Comparison of ENCODE assay signal across 1 cellular context in the genomic region with DNA sequence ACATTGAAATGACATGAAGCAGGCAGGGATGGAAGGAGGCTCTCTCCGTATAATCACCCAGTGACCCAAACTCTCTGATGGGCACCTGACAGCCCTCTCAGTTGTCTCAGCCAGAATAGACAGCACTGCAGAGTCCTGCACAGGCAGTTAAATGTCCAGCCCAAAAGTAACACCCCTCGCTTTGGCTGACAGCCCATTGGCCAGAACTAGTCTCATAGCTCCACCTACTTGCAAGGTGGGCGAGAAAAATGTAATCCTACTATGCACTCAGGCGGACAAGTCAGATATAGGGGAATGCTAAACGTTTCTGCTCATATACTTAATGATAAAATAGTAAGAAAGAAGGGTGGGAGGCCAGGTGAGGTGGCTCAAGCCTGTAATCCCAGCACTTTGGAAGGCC.
TF ChIP-seq lines count a peak whose summit lies in the region.

No MANE protein-coding gene starts in this region.

TF ChIP-seq in IMR-90, 13 proteins besides CTCF, POLR2A, EP300 and RAD21 (continued from another document):
- TF ChIP-seq CHD1 (IDR thresholded peaks at IDR 0.05; ENCODE audit: low read depth, low read length) (no peak), CEBPB (IDR thresholded peaks at IDR 0.05; ENCODE audit: low read depth, low read length) (no peak), RCOR1 (IDR thresholded peaks at IDR 0.05; ENCODE audit: insufficient replicate concordance, low read length) (no peak), MAFK (IDR thresholded peaks at IDR 0.05; ENCODE audit: low read depth, low read length) (no peak)
- TF ChIP-seq, protein P1, sequence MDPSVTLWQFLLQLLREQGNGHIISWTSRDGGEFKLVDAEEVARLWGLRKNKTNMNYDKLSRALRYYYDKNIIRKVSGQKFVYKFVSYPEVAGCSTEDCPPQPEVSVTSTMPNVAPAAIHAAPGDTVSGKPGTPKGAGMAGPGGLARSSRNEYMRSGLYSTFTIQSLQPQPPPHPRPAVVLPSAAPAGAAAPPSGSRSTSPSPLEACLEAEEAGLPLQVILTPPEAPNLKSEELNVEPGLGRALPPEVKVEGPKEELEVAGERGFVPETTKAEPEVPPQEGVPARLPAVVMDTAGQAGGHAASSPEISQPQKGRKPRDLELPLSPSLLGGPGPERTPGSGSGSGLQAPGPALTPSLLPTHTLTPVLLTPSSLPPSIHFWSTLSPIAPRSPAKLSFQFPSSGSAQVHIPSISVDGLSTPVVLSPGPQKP (IDR thresholded peaks at IDR 0.05; ENCODE audit: borderline replicate concordance, low read depth, low read length): no peak
